Comparison of ENCODE assay signal across 13 cellular contexts in the genomic region with DNA sequence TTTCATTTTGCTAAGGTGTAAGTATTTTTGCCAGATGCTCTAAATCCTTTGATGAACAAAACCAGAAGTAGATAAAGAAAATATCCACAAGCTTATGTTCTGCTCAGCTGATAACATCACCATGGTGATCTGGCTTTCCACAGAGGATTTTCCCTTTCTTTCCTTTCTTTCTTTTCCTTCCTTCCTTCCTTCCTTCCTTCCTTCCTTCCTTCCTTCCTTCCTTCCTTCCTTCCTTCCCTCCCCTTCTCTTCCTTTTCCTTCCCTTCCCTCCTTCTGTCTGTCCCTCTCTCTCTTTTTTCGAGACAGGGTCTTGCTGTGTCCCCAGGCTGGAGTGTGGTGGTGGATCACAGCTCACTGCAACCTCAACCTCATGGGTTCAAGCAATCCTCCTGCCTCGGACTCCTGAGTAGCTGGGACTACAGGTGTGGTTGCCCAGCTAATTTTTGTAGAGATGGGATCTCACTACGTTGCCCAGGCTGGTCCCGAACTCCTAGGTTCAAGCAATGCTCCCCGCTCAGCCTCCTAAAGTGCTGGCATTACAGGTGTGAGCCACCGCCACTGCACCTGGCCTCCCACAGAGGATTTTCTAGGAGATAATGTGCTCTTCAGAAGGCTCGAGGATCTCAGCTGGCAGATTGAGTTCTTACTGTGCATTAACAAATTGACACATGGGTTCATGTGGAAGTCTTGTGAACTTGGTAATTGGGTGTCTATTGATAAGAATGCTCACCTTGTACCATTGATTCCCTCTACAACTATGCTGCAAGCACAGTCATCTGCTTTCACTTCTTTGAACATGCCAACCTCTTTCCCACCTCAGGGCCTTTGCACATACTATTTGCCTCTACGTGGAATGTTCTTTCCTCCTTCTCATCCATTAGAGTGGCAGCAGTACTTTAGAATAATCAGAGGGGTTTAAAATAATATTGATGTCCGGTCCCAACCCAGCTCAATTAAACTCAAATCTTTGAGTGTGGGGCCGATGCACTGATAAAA. TPM values are rescaled to one million over a fixed set of nuclear protein-coding genes. Genes with fewer than 3 reads are reported as not detected.
DNase-seq lines count a peak whose midpoint lies in the region; ATAC-seq and TF ChIP-seq lines count a peak whose summit lies in the region.
"Had no signal": no experiment of that assay in that cellular context is flagged by ENCODE, and none has a peak within 500 bp of the region (broad histone marks: within the 10 kb centered on the region; RNA-seq: fewer than 3 reads in every experiment).

No MANE protein-coding gene starts in this region.

- no peak overlapping the region for H3K9ac ChIP-seq in colonic mucosa (ENCODE audit: low read depth in 2 of 2, low read length in 2 of 2)

- no peaks in the 10 kb centered on the region for H3K9me3 Mint-ChIP-seq in activated naive CD4-positive, alpha-beta T cell treated with anti-CD3 and anti-CD28 coated beads, Interleukin-2, amount 50 U/mL, for 24 hours
- no peaks in the 10 kb centered on the region for H3K9me3 Mint-ChIP-seq in type B pancreatic cell

- POLR2A ChIA-PET in Panc1 (lab: Charles Lee) = interaction anchor here (0.6 kb wide), 2 partner anchors 43 to 112 kb away, joined by 5 read pairs; no protein-coding TSS in a partner anchor

- CTCF ChIA-PET in Panc1 (lab: Charles Lee) = interaction anchor here (0.6 to 0.7 kb wide), 3 partner anchors 124 to 473 kb away, joined by 3 to 7 read pairs (median 5); no protein-coding TSS in a partner anchor

- H3K4me1 Mint-ChIP-seq in activated naive CD4-positive, alpha-beta T cell treated with anti-CD3 and anti-CD28 coated beads, Interleukin-2, amount 50 U/mL, for 24 hours = peaks cover 60% of the 10 kb centered on the region
- H3K4me1 Mint-ChIP-seq in type B pancreatic cell (ENCODE audit: unreplicated experiment) = peaks cover 46% of the 10 kb centered on the region

- H3K9me3 ChIP-seq in Panc1 (ENCODE audit: control insufficient read depth, insufficient read depth, low read depth, low read length) (no peaks in the 10 kb centered on the region), colonic mucosa (no peaks in the 10 kb centered on the region)

- peaks cover 19% of the 10 kb centered on the region for H3K36me3 Mint-ChIP-seq in activated naive CD4-positive, alpha-beta T cell treated with anti-CD3 and anti-CD28 coated beads, Interleukin-2, amount 50 U/mL, for 24 hours
- H3K36me3 Mint-ChIP-seq in type B pancreatic cell = no peaks in the 10 kb centered on the region

- DNase-seq in activated naive CD4-positive, alpha-beta T cell (lab: John Stamatoyannopoulos, UW) = no peak
- DNase-seq in Panc1 (ENCODE audit: low read depth, low spot score) = no peak
- no peak for DNase-seq in colonic mucosa
- no peak for DNase-seq in type B pancreatic cell (ENCODE audit: extremely low spot score, unreplicated experiment)
- DNase-seq in activated CD4-positive, CD25-positive, alpha-beta regulatory T cell (lab: John Stamatoyannopoulos, UW) = no peak
- DNase-seq in NCI-H2081 (lab: John Stamatoyannopoulos, UW) = no peak
- DNase-seq in NCI-H446 (lab: John Stamatoyannopoulos, UW) = no peak
- DNase-seq: amygdala; NCI-H226; stimulated activated CD4-positive, alpha-beta T cell treated with anti-CD3 and anti-CD28 coated beads, Interleukin-2, amount 100 ng/mL, for 48 hours; substantia nigra had no signal

- no TSS peak for BruUV-seq in Panc1 (replicated peaks; lab: Mats Ljungman, UMichigan)

- no peaks in the 10 kb centered on the region for H3K27me3 Mint-ChIP-seq in activated naive CD4-positive, alpha-beta T cell treated with anti-CD3 and anti-CD28 coated beads, Interleukin-2, amount 50 U/mL, for 24 hours
- peaks cover 3% of the 10 kb centered on the region for H3K27me3 Mint-ChIP-seq in type B pancreatic cell

- in situ Hi-C loops in Panc1 (cut with HindIII; ENCODE audit: low pct_unique_long_range_greater_than_20kb, low sequenced_read_pairs) = no loop called here

- no peak for ATAC-seq in Panc1
- ATAC-seq: HCT116 had no signal

- intact Hi-C loops in Panc1 (cut with micrococcal nuclease; ENCODE audit: unreplicated experiment) = no loop called here
- intact Hi-C loops in colonic mucosa (cut with DNase I) = no loop called here

- H3K27ac Mint-ChIP-seq in activated naive CD4-positive, alpha-beta T cell treated with anti-CD3 and anti-CD28 coated beads, Interleukin-2, amount 50 U/mL, for 24 hours = peak overlapping the region; percentile 98
- H3K27ac Mint-ChIP-seq in type B pancreatic cell = peak overlapping the region; percentile 14

- peak overlapping the region; percentile 99 for H3K4me3 Mint-ChIP-seq in activated naive CD4-positive, alpha-beta T cell treated with anti-CD3 and anti-CD28 coated beads, Interleukin-2, amount 50 U/mL, for 24 hours
- no peak overlapping the region for H3K4me3 Mint-ChIP-seq in type B pancreatic cell

- H3K27ac ChIP-seq in Panc1 (ENCODE audit: low read length) (peak overlapping the region; percentile 70), colonic mucosa (peak overlapping the region; percentile 52)

- H3K4me1 ChIP-seq in Panc1 (ENCODE audit: control insufficient read depth, insufficient read depth, low read length) (peaks cover 35% of the 10 kb centered on the region), colonic mucosa (no peaks in the 10 kb centered on the region)

- H3K36me3 ChIP-seq in Panc1 (ENCODE audit: control insufficient read depth, insufficient read depth, low read length) (no peaks in the 10 kb centered on the region), colonic mucosa (no peaks in the 10 kb centered on the region)

- H3K27me3 ChIP-seq in Panc1 (ENCODE audit: control insufficient read depth, insufficient read depth, low read length) (no peaks in the 10 kb centered on the region), colonic mucosa (no peaks in the 10 kb centered on the region)

- H3K4me3 ChIP-seq in Panc1 (ENCODE audit: low read depth in 2 of 2, low read length in 2 of 2) (no peak overlapping the region), colonic mucosa (no peak overlapping the region)

- TF ChIP-seq CTCF in Panc1 (IDR thresholded peaks at IDR 0.05) (no peak), colonic mucosa (IDR thresholded peaks at IDR 0.05) (no peak), type B pancreatic cell (conservative IDR thresholded peaks at IDR 0.05) (no peak)

RNA-seq across cellular contexts. Expression of gene RHOH, which starts 1.4 kb away (rescaled TPM):
- total RNA-seq in Panc1 (2021; ENCODE audit: unreplicated experiment) = 1.2 TPM
- 0.29 TPM for polyA plus RNA-seq in Panc1 (2012; ENCODE audit: insufficient read length)
- 1 to 10 TPM; 1.6 to 2.6 TPM for total RNA-seq in colonic mucosa
- 3.1 and 5.4 TPM in 2 replicates for total RNA-seq in type B pancreatic cell (ENCODE audit: low replicate concordance)
